In genomic region chr4:90186229-90186628, GRCh38 we compare ENCODE assay signal across 24 cellular contexts. TPM values are rescaled to one million over a fixed set of nuclear protein-coding genes. Genes with fewer than 3 reads are reported as not detected.
"Had no signal": no experiment of that assay in that cellular context is flagged by ENCODE, and none has a peak within 500 bp of the region (broad histone marks: within the 10 kb centered on the region; RNA-seq: fewer than 3 reads in every experiment).

No MANE protein-coding gene starts in this region.

- ATAC-seq: activated T-helper 17 cell treated with anti-CD3 and anti-CD28 coated beads, Interleukin-2, amount 50 U/mL, for 72 hours; Panc1; Right ventricle myocardium inferior; T-cell had no signal

- DNase-seq: activated B cell treated with CpG ODN at 0.5 μM for 24 hours; activated CD4-positive, alpha-beta memory T cell treated with anti-CD3 and anti-CD28 coated beads for 36 hours; activated CD4-positive, alpha-beta T cell treated with anti-CD3 and anti-CD28 coated beads, Interleukin-2, amount 10 ng/mL, durations not matched to agents 7 days and 5 days; activated CD8-positive, alpha-beta memory T cell treated with anti-CD3 and anti-CD28 coated beads for 24 hours; activated gamma-delta T cell; activated naive CD4-positive, alpha-beta T cell treated with anti-CD3 and anti-CD28 coated beads for 36 hours; activated T-cell treated with anti-CD3 and anti-CD28 coated beads, Interleukin-2, amount 50 U/mL, for 48 hours; amygdala; KG1; NCI-H1048; NCI-H446 treated with DMSO at 0.1 percent for 48 hours; NCI-H524 treated with DMSO at 0.1 percent for 48 hours; NCI-H774; NK-92 treated with Interleukin-12 subunit alpha and Interleukin-12 subunit beta, amount 100 ng/mL, for 24 hours; OCI-M1; RPMI8226; T-cell; T-helper 2 cell; T1000 had no signal

RNA-seq across cellular contexts. Expression of gene CCSER1, which starts 59.0 kb away (rescaled TPM):
- total RNA-seq: activated naive CD4-positive, alpha-beta T cell treated with anti-CD3 and anti-CD28 coated beads for 36 hours; LHCN-M2; M059J had no signal
